1 cellular context compared by ENCODE assay signal in genomic region chr1:63835075-63835633, GRCh38.
TF ChIP-seq lines count a peak whose summit lies in the region.

No MANE protein-coding gene starts in this region.

TF ChIP-seq in HEK293, 187 proteins besides CTCF, POLR2A, EP300 and RAD21 (continued from another document and continues in another):
- no peak for TF ChIP-seq PRDM2 (tag by site-specific recombination; IDR thresholded peaks at IDR 0.05; ENCODE audit: borderline replicate concordance)
- no peak for TF ChIP-seq ZNF140 (tag by site-specific recombination; IDR thresholded peaks at IDR 0.05)
- no peak for TF ChIP-seq ZSCAN5A (tag by site-specific recombination; IDR thresholded peaks at IDR 0.05)
- TF ChIP-seq ZNF530 (tag by site-specific recombination; IDR thresholded peaks at IDR 0.05; ENCODE audit: low read depth): no peak
- TF ChIP-seq ZNF704 (tag by site-specific recombination; IDR thresholded peaks at IDR 0.05): no peak
- no peak for TF ChIP-seq ZNF555 (tag by site-specific recombination; conservative IDR thresholded peaks at IDR 0.05)
- no peak for TF ChIP-seq ZNF423 (tag by site-specific recombination; IDR thresholded peaks at IDR 0.05)
- 0 out of 2 replicates have a peak, but pooled peaks have one; percentile 31 for TF ChIP-seq ZBTB17 (tag by site-specific recombination; IDR thresholded peaks at IDR 0.05)
- no peak for TF ChIP-seq ZNF362 (tag by site-specific recombination; IDR thresholded peaks at IDR 0.05)
- peak; percentile 36; the same call in 1 of the 2 replicates for TF ChIP-seq KLF8 (tag by site-specific recombination; IDR thresholded peaks at IDR 0.05)
- no peak for TF ChIP-seq ZNF561 (tag by site-specific recombination; IDR thresholded peaks at IDR 0.05; ENCODE audit: borderline replicate concordance)
- TF ChIP-seq ZNF621 (tag by site-specific recombination; IDR thresholded peaks at IDR 0.05): no peak
- TF ChIP-seq ZNF560 (tag by site-specific recombination; IDR thresholded peaks at IDR 0.05; ENCODE audit: borderline replicate concordance): no peak
- TF ChIP-seq OSR2 (tag by site-specific recombination; IDR thresholded peaks at IDR 0.05): peak; percentile 68; the same call in 1 of the 2 replicates
- TF ChIP-seq MYNN (tag by site-specific recombination; IDR thresholded peaks at IDR 0.05; ENCODE audit: borderline replicate concordance): no peak
- no peak for TF ChIP-seq ZNF624 (tag by site-specific recombination; IDR thresholded peaks at IDR 0.05)
- TF ChIP-seq ZIC2 (tag by site-specific recombination; IDR thresholded peaks at IDR 0.05): no peak
- TF ChIP-seq ZNF18 (tag by site-specific recombination; IDR thresholded peaks at IDR 0.05): no peak
- no peak for TF ChIP-seq SALL2 (tag by site-specific recombination; IDR thresholded peaks at IDR 0.05; ENCODE audit: borderline replicate concordance)
- no peak for TF ChIP-seq ZNF610 (tag by site-specific recombination; IDR thresholded peaks at IDR 0.05; ENCODE audit: borderline replicate concordance)
- TF ChIP-seq ZNF23 (tag by site-specific recombination; IDR thresholded peaks at IDR 0.05; ENCODE audit: borderline replicate concordance): no peak
- TF ChIP-seq ZNF366 (tag by site-specific recombination; conservative IDR thresholded peaks at IDR 0.05): peak; percentile 48; the same call in 1 of the 2 replicates
- TF ChIP-seq ZNF24 (tag by site-specific recombination; IDR thresholded peaks at IDR 0.05): no peak
- no peak for TF ChIP-seq ZNF302 (tag by site-specific recombination; IDR thresholded peaks at IDR 0.05; ENCODE audit: low read depth)
- no peak for TF ChIP-seq ZNF558 (tag by site-specific recombination; IDR thresholded peaks at IDR 0.05)
- TF ChIP-seq ZNF548 (tag by site-specific recombination; IDR thresholded peaks at IDR 0.05): no peak
- TF ChIP-seq ZNF19 (tag by site-specific recombination; IDR thresholded peaks at IDR 0.05; ENCODE audit: low read depth): no peak
- TF ChIP-seq ZNF274 (IDR thresholded peaks at IDR 0.05; ENCODE audit: low read length): no peak
- TF ChIP-seq ZNF274 (tag by site-specific recombination; IDR thresholded peaks at IDR 0.05; ENCODE audit: borderline replicate concordance): no peak
- TF ChIP-seq ZNF221 (tag by site-specific recombination; IDR thresholded peaks at IDR 0.05; ENCODE audit: borderline replicate concordance): no peak
- TF ChIP-seq ZNF701 (tag by site-specific recombination; IDR thresholded peaks at IDR 0.05): no peak
- 0 out of 2 replicates have a peak, but pooled peaks have one; percentile 61 for TF ChIP-seq ZNF501 (tag by site-specific recombination; IDR thresholded peaks at IDR 0.05)
- TF ChIP-seq ZNF324 (tag by site-specific recombination; IDR thresholded peaks at IDR 0.05): no peak
- no peak for TF ChIP-seq KLF9 (tag by site-specific recombination; IDR thresholded peaks at IDR 0.05; ENCODE audit: low read depth)
- no peak for TF ChIP-seq ZNF654 (tag by site-specific recombination; IDR thresholded peaks at IDR 0.05; ENCODE audit: low read depth)
- TF ChIP-seq ZBTB49 (tag by site-specific recombination; IDR thresholded peaks at IDR 0.05; ENCODE audit: low read depth): no peak
- TF ChIP-seq ZNF488 (tag by site-specific recombination; IDR thresholded peaks at IDR 0.05): no peak
- TF ChIP-seq KLF10 (tag by site-specific recombination; IDR thresholded peaks at IDR 0.05): peak; percentile 48; the same call in 1 of the 2 replicates
- TF ChIP-seq REPIN1 (tag by site-specific recombination; IDR thresholded peaks at IDR 0.05; ENCODE audit: low read depth): no peak
- no peak for TF ChIP-seq ZNF248 (tag by site-specific recombination; IDR thresholded peaks at IDR 0.05)
- TF ChIP-seq ZNF112 (tag by site-specific recombination; IDR thresholded peaks at IDR 0.05): no peak
- TF ChIP-seq ZNF513 (tag by site-specific recombination; IDR thresholded peaks at IDR 0.05): no peak
- no peak for TF ChIP-seq SP2 (tag by site-specific recombination; IDR thresholded peaks at IDR 0.05)
- TF ChIP-seq ZNF639 (tag by site-specific recombination; IDR thresholded peaks at IDR 0.05): no peak
- TF ChIP-seq ZNF529 (tag by site-specific recombination; IDR thresholded peaks at IDR 0.05; ENCODE audit: insufficient replicate concordance): no peak
- TF ChIP-seq ZNF202 (tag by site-specific recombination; IDR thresholded peaks at IDR 0.05; ENCODE audit: borderline replicate concordance): no peak
- TF ChIP-seq ZSCAN18 (tag by site-specific recombination; IDR thresholded peaks at IDR 0.05): no peak
